Comparison of ENCODE assay signal across 24 cellular contexts in genomic region chr6:78353040-78353439, GRCh38.
"Had no signal": no experiment of that assay in that cellular context is flagged by ENCODE, and none has a peak within 500 bp of the region (broad histone marks: within the 10 kb centered on the region; RNA-seq: fewer than 3 reads in every experiment).

No MANE protein-coding gene starts in this region.

- H3K36me3 ChIP-seq: stomach, suprapubic skin, thoracic aorta, thyroid gland, tibial artery, tibial nerve, transverse colon, upper lobe of left lung, upper lobe of right lung, uterus, vagina had no signal

- H3K4me3 ChIP-seq: stomach, suprapubic skin, testis, thoracic aorta, thyroid gland, tibial artery, tibial nerve, transverse colon, upper lobe of left lung, upper lobe of right lung, uterus, vagina had no signal

- DNase-seq: stimulated activated CD4-positive, alpha-beta T cell treated with anti-CD3 and anti-CD28 coated beads, Interleukin-2, amount 100 ng/mL, for 48 hours; stimulated activated CD4-positive, alpha-beta T cell treated with anti-CD3 and anti-CD28 coated beads, Interleukin-4, amount 100 ng/mL, for 1 hour; stimulated activated CD4-positive, alpha-beta T cell treated with anti-CD3 and anti-CD28 coated beads, Interleukin-4, amount 100 ng/mL, for 24 hours; stimulated activated CD4-positive, alpha-beta T cell treated with anti-CD3 and anti-CD28 coated beads, Interleukin-4, amount 100 ng/mL, for 4 hours; stimulated activated CD8-positive, alpha-beta memory T cell treated with anti-CD3 and anti-CD28 coated beads, Interleukin-4, amount 100 ng/mL, for 48 hours; stimulated activated naive B cell treated with anti-CD40 and anti-IgM and Interleukin-4, amounts not matched to agents 10 μg/mL and 1 μg/mL and 100 μg/mL, for 72 hours; stimulated activated naive CD4-positive, alpha-beta T cell; stimulated activated naive CD4-positive, alpha-beta T cell treated with Interleukin-2 at 50 U/mL for 16 hours; stimulated activated naive CD8-positive, alpha-beta T cell treated with anti-CD3 and anti-CD28 coated beads, Interleukin-15, amount 100 ng/mL, for 72 hours; stimulated activated naive CD8-positive, alpha-beta T cell treated with anti-CD3 and anti-CD28 coated beads, Interleukin-15, Interleukin-2, amounts not matched to agents 100 U/mL and 50 U/mL, for 24 hours; stomach; substantia nigra; testis; thyroid gland; tibial artery; transverse colon; trophoblast cell; upper lobe of left lung; upper lobe of right lung; uterus had no signal

- H3K9me3 ChIP-seq: stomach, suprapubic skin, testis, thoracic aorta, thyroid gland, tibial artery, tibial nerve, transverse colon, upper lobe of left lung, upper lobe of right lung, uterus, vagina had no signal

- H3K27me3 ChIP-seq: stomach, suprapubic skin, testis, thyroid gland, tibial artery, tibial nerve, transverse colon, upper lobe of left lung, upper lobe of right lung, uterus, vagina had no signal

- H3K27ac ChIP-seq: stomach, suprapubic skin, testis, thoracic aorta, thyroid gland, tibial artery, tibial nerve, transverse colon, upper lobe of left lung, upper lobe of right lung, uterus, vagina had no signal
